In genomic region chr22:39308614-39309363, GRCh38 we compare ENCODE assay signal across 1 cellular context.
TF ChIP-seq lines count a peak whose summit lies in the region.

No MANE protein-coding gene starts in this region.

TF ChIP-seq in K562, 482 proteins besides CTCF, POLR2A, EP300 and RAD21 (continued from another document and continues in another):
- TF ChIP-seq ELK3 (CRISPR knock-in tag; IDR thresholded peaks at IDR 0.05): no peak
- TF ChIP-seq IRF1 (CRISPR knock-in tag; IDR thresholded peaks at IDR 0.05; ENCODE audit: borderline replicate concordance): no peak
- no peak for TF ChIP-seq POLR2G (IDR thresholded peaks at IDR 0.05; ENCODE audit: low read depth, low read length)
- TF ChIP-seq MECOM (CRISPR knock-in tag; IDR thresholded peaks at IDR 0.05): no peak
- TF ChIP-seq SMARCE1 (IDR thresholded peaks at IDR 0.05): peak; percentile 50
- no peak for TF ChIP-seq ZNF239 (CRISPR knock-in tag; IDR thresholded peaks at IDR 0.05)
- no peak for TF ChIP-seq DMBX1 (CRISPR knock-in tag; IDR thresholded peaks at IDR 0.05; ENCODE audit: borderline replicate concordance)
- TF ChIP-seq ZNF639 (CRISPR knock-in tag; conservative IDR thresholded peaks at IDR 0.05 in 1 of 2, IDR thresholded peaks at IDR 0.05 in 1 of 2): no peak
- no peak for TF ChIP-seq ZNF717 (CRISPR knock-in tag; IDR thresholded peaks at IDR 0.05)
- TF ChIP-seq CCNT2 (IDR thresholded peaks at IDR 0.05; ENCODE audit: borderline replicate concordance, extremely low read depth, insufficient read length, low read depth, low read length): no peak
- TF ChIP-seq ZNF518B (CRISPR knock-in tag; IDR thresholded peaks at IDR 0.05): no peak
- TF ChIP-seq ZNF347 (CRISPR knock-in tag; IDR thresholded peaks at IDR 0.05; ENCODE audit: low read depth): no peak
- no peak for TF ChIP-seq ZSCAN29 (IDR thresholded peaks at IDR 0.05)
- no peak for TF ChIP-seq ZBTB43 (CRISPR knock-in tag; IDR thresholded peaks at IDR 0.05)
- no peak for TF ChIP-seq ZNF507 (tag; conservative IDR thresholded peaks at IDR 0.05)
- no peak; the same call in 1 of the 2 replicates for TF ChIP-seq SOX6 (IDR thresholded peaks at IDR 0.05)
- TF ChIP-seq BRD4 (IDR thresholded peaks at IDR 0.05): no peak
- TF ChIP-seq GATA2 (CRISPR knock-in tag; IDR thresholded peaks at IDR 0.05): 0 out of 2 replicates have a peak, but pooled peaks have one; percentile 14
- TF ChIP-seq PRPF4 (IDR thresholded peaks at IDR 0.05; ENCODE audit: insufficient read depth, low read depth, low read length, poor library complexity, severe bottlenecking): no peak
- TF ChIP-seq E2F6 (IDR thresholded peaks at IDR 0.05; ENCODE audit: borderline replicate concordance in 1 of 2, extremely low read depth in 1 of 2, insufficient read depth in 1 of 2, insufficient read length in 1 of 2, low read depth in 1 of 2, low read length in 1 of 2, poor library complexity in 1 of 2, severe bottlenecking in 1 of 2): peak in 1 of 2 experiments; percentile 21
- no peak for TF ChIP-seq BACH1 (tag; IDR thresholded peaks at IDR 0.05)
- no peak for TF ChIP-seq CBX5 (IDR thresholded peaks at IDR 0.05; ENCODE audit: borderline replicate concordance, low read depth)
- TF ChIP-seq ZNF143 (CRISPR knock-in tag; IDR thresholded peaks at IDR 0.05): no peak
- TF ChIP-seq BRD9 (IDR thresholded peaks at IDR 0.05; ENCODE audit: low read depth, partially characterized antibody): no peak
- no peak for TF ChIP-seq ETS1 (conservative IDR thresholded peaks at IDR 0.05; ENCODE audit: control insufficient read depth, low read depth, low read length)
- no peak for TF ChIP-seq ZNF316 (IDR thresholded peaks at IDR 0.05)
- TF ChIP-seq OTX1 (CRISPR knock-in tag; IDR thresholded peaks at IDR 0.05): no peak
- peak; percentile 14; the same call in 1 of the 2 replicates for TF ChIP-seq BCOR (IDR thresholded peaks at IDR 0.05)
- no peak for TF ChIP-seq HMGXB4 (CRISPR knock-in tag; IDR thresholded peaks at IDR 0.05)
- TF ChIP-seq ZC3H4 (CRISPR knock-in tag; IDR thresholded peaks at IDR 0.05; ENCODE audit: borderline replicate concordance): no peak
- TF ChIP-seq SAFB (IDR thresholded peaks at IDR 0.05; ENCODE audit: borderline replicate concordance, low read depth, low read length): no peak
- no peak for TF ChIP-seq NONO (IDR thresholded peaks at IDR 0.05; ENCODE audit: low read depth in 2 of 2, low read length in 1 of 2)
- TF ChIP-seq HMG20B (CRISPR knock-in tag; IDR thresholded peaks at IDR 0.05): no peak
- TF ChIP-seq PREB (CRISPR knock-in tag; IDR thresholded peaks at IDR 0.05): no peak
- no peak for TF ChIP-seq MAFG (tag; conservative IDR thresholded peaks at IDR 0.05)
- no peak for TF ChIP-seq MTF1 (CRISPR knock-in tag; IDR thresholded peaks at IDR 0.05; ENCODE audit: borderline replicate concordance)
- TF ChIP-seq HIVEP1 (CRISPR knock-in tag; IDR thresholded peaks at IDR 0.05): no peak
- peak in 1 of 2 experiments; percentile 78; a peak in 2 of 4 replicates for TF ChIP-seq ZNF318 (IDR thresholded peaks at IDR 0.05; ENCODE audit: borderline replicate concordance in 1 of 2, low read depth in 1 of 2)
- no peak for TF ChIP-seq HSF4 (CRISPR knock-in tag; IDR thresholded peaks at IDR 0.05; ENCODE audit: borderline replicate concordance)
- TF ChIP-seq TAL1 (IDR thresholded peaks at IDR 0.05): no peak
